In the genomic region with DNA sequence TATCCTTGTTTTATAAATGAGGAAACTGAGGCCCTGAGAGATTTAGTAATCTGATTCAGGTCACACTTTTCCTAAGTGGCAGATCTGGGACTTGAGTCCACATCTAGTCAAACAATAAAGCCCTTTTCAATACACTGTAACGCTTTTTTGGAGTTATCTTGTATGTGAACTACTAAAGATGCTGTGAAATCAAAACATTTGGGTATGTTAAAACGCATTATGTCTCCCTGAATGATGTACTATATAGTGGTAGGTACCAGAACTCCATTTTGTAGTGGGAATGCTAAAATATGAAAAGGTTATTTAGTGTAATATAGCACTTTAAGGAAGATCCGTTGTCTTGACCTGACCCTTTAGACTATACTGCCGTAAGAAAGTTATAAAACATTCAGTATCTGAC, we compare ENCODE assay signal across 28 cellular contexts. TPM values are rescaled to one million over a fixed set of nuclear protein-coding genes. Genes with fewer than 3 reads are reported as not detected.
"Had no signal": no experiment of that assay in that cellular context is flagged by ENCODE, and none has a peak within 500 bp of the region (broad histone marks: within the 10 kb centered on the region; RNA-seq: fewer than 3 reads in every experiment).

No MANE protein-coding gene starts in this region.

- H3K9me3 ChIP-seq: SK-N-SH had no signal

- H3K4me2 ChIP-seq: KMS-11, SK-N-SH had no signal

- H3K27ac ChIP-seq: KMS-11, RWPE1 had no signal

- H3K9me2 ChIP-seq: SK-N-SH had no signal

- ATAC-seq: HepG2, Panc1, PC-3, T-cell had no signal

- DNase-seq: IMR-90, Kasumi-1, MM.1S, NCI-H1105, NCI-H1417, NCI-H1436 treated with DMSO at 0.1 percent for 48 hours, NCI-H1694, NCI-H187 treated with DMSO at 0.1 percent for 48 hours, NCI-H2029 treated with DMSO at 0.1 percent for 48 hours, NCI-H2107, NCI-H2227 treated with DMSO at 0.1 percent for 48 hours, NCI-H524, NCI-H526 treated with DMSO at 0.1 percent for 48 hours, NCI-H774, PC-3, SHP77, SK-N-SH, SW 1271, T-cell had no signal

RNA-seq across cellular contexts. Expression of gene NACA2, which starts 57.2 kb away (rescaled TPM):
- total RNA-seq: HepG2, HT1080, IMR-90, M059J, NCI-H460, OCI-LY7, PC-3, SK-MEL-5, T-cell had no signal
- polyA plus RNA-seq: IMR-90, SK-N-SH had no signal
